In the genomic region with DNA sequence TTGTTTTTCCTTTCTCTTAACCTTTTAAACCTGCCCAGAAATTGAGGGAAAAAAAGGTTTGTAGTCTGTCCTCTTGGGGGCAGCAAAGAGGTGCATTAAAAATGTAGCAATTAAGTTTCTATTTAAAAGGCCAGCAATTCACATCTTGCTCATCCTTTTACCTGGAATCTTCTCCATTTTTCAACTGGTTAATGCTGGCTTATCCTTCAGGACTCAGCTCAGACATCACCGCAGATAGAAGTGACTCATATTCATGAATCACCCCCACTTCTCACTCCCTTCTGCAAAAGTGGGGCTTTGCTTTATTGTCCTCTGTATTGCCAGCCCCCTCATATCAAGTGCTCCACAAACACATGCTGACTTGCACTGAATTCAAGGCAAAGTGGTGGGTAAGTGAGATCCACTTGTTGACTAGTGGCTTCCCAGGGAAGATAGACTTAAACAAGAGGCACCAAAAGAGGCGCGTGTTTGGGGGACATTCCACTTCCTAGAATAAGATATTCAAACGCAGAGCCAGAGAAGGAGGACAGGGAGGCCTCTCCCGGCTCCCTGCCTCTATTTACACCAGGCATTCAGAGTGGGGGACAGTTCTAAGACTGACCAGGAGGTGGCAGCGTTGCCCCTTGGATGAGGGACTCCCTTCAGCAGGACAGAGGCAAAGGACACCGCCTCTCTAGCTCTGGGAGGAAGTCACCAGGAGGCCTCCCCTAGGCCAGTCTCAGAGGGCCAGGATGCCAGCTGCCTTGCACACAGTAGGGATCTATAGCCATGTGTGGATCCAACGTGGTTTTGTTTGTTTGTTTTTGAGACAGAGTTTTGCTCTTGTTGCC, we compare ENCODE assay signal across 8 cellular contexts. TPM values are rescaled to one million over a fixed set of nuclear protein-coding genes. Genes with fewer than 3 reads are reported as not detected.
DNase-seq lines count a peak whose midpoint lies in the region; ATAC-seq, FAIRE-seq and TF ChIP-seq lines count a peak whose summit lies in the region.

No MANE protein-coding gene starts in this region.

- no peak overlapping the region for H3K27ac ChIP-seq in astrocyte (ENCODE audit: low read depth, low read length)
- peak overlapping the region; percentile 32 for H3K27ac ChIP-seq in hepatocyte
- H3K27ac ChIP-seq in gastrocnemius medialis = peak overlapping the region in 2 of 4 donors; percentile 12 to 50

- H3K36me3 ChIP-seq in astrocyte (ENCODE audit: insufficient read depth, low read length) = no peaks in the 10 kb centered on the region
- H3K36me3 ChIP-seq in hepatocyte (replicated peaks; ENCODE audit: insufficient read depth, low read depth) = no peaks in the 10 kb centered on the region
- no peaks in the 10 kb centered on the region for H3K36me3 ChIP-seq in gastrocnemius medialis

- peaks cover 12% of the 10 kb centered on the region for H3K27me3 Mint-ChIP-seq in astrocyte (ENCODE audit: low read depth, unreplicated experiment)

- 15% methylated on average over 8 of the region's 8 CpGs for WGBS in hepatocyte (ENCODE audit: low lambda C conversion rate, missing lambda C conversion rate)

- H3K9me3 Mint-ChIP-seq in astrocyte (ENCODE audit: unreplicated experiment) = no peaks in the 10 kb centered on the region

- H3K4me3 Mint-ChIP-seq in astrocyte (ENCODE audit: unreplicated experiment) = no peak overlapping the region

- FAIRE-seq in astrocyte (lab: Jason Lieb, UNC) = peak; percentile 34

- DNase-seq in ELR (ENCODE audit: low read depth) = peak; percentile 62
- peak; percentile 88 for DNase-seq in HEK293T (ENCODE audit: extremely low spot score)
- peak; percentile 85 for DNase-seq in NCI-H1694 (lab: John Stamatoyannopoulos, UW)
- DNase-seq in T-helper 9 cell = peak; percentile 70
- peak; percentile 40 for DNase-seq in astrocyte (ENCODE audit: low read depth)
- peak; percentile 93 for DNase-seq in hepatocyte (ENCODE audit: low spot score)
- peak; percentile 63 to 82 for DNase-seq in gastrocnemius medialis

- in situ Hi-C loops in gastrocnemius medialis (cut with MboI; ENCODE audit: low sequenced_read_pairs in 4 of 4) = loop anchor here (5.0 to 25.0 kb wide), 9 partner anchors 60 to 703 kb away; a partner anchor contains a TSS

- peak; percentile 92 to 96 for ATAC-seq in gastrocnemius medialis
- no peak for ATAC-seq in HG02610 (IDR thresholded peaks at IDR 0.05; ENCODE audit: unreplicated experiment)

- H3K9me2 ChIP-seq in hepatocyte (replicated peaks; ENCODE audit: insufficient read depth) = no peaks in the 10 kb centered on the region

- no peak for TF ChIP-seq POLR2A in gastrocnemius medialis (IDR thresholded peaks at IDR 0.05)

- H3K79me2 ChIP-seq in astrocyte (ENCODE audit: insufficient read depth, low read length) = no peaks in the 10 kb centered on the region
- H3K79me2 ChIP-seq in hepatocyte = no peaks in the 10 kb centered on the region

- TF ChIP-seq CTCF in astrocyte (IDR thresholded peaks at IDR 0.05; ENCODE audit: insufficient read depth, low read depth, low read length) (peak; percentile 68), hepatocyte (IDR thresholded peaks at IDR 0.05; ENCODE audit: poor library complexity) (peak; percentile 93), gastrocnemius medialis (IDR thresholded peaks at IDR 0.05 in 4 of 5, conservative IDR thresholded peaks at IDR 0.05 in 1 of 5) (peak; percentile 80 to 97 (median 89))

- H3K4me3 ChIP-seq in astrocyte (ENCODE audit: insufficient read depth, low read depth, low read length) (no peak overlapping the region), hepatocyte (no peak overlapping the region), gastrocnemius medialis (no peak overlapping the region)

- CTCF ChIA-PET in HEK293T (lab: Yijun Ruan, JAX) = interaction anchor here (0.6 to 1.8 kb wide), 9 partner anchors 10 to 826 kb away, joined by 3 to 7 read pairs (median 3); no protein-coding TSS in a partner anchor

- intact Hi-C loops in gastrocnemius medialis (cut with DNase I; ENCODE audit: low total_unique reads) = loop anchor here (1.0 to 5.0 kb wide), 6 partner anchors 58 to 698 kb away; a partner anchor contains a TSS

- no peaks in the 10 kb centered on the region for H3K4me1 ChIP-seq in astrocyte (ENCODE audit: insufficient read depth, low read length)
- peaks cover 8% of the 10 kb centered on the region for H3K4me1 ChIP-seq in hepatocyte (ENCODE audit: insufficient read depth)
- H3K4me1 ChIP-seq in gastrocnemius medialis = peaks cover 0 to 3% of the 10 kb centered on the region in 2 donors

- H3K27ac Mint-ChIP-seq in astrocyte (ENCODE audit: unreplicated experiment) = peak overlapping the region; percentile 59

- peak overlapping the region; percentile 35 for H3K4me2 ChIP-seq in astrocyte (ENCODE audit: low read length)
- H3K4me2 ChIP-seq in hepatocyte = peak overlapping the region; percentile 43

- H3K4me1 Mint-ChIP-seq in astrocyte (ENCODE audit: low read depth, unreplicated experiment) = peaks cover 6% of the 10 kb centered on the region

- no peaks in the 10 kb centered on the region for H3K9me3 ChIP-seq in astrocyte (ENCODE audit: insufficient read depth, low read depth, low read length)
- no peaks in the 10 kb centered on the region for H3K9me3 ChIP-seq in hepatocyte (ENCODE audit: low read depth)
- no peaks in the 10 kb centered on the region for H3K9me3 ChIP-seq in gastrocnemius medialis

- POLR2A ChIA-PET in HEK293T (lab: Yijun Ruan, JAX) = no interaction called here

- H3K27me3 ChIP-seq in astrocyte (ENCODE audit: insufficient read depth, low read length) (no peaks in the 10 kb centered on the region), hepatocyte (no peaks in the 10 kb centered on the region), gastrocnemius medialis (no peaks in the 10 kb centered on the region)

- H2AFZ ChIP-seq in astrocyte (ENCODE audit: low read depth, low read length) (peak overlapping the region; percentile 19), hepatocyte (peak overlapping the region; percentile 0)

- no peak overlapping the region for H3K9ac ChIP-seq in astrocyte (ENCODE audit: low read length)

- H3K36me3 Mint-ChIP-seq in astrocyte (ENCODE audit: low read depth, unreplicated experiment) = no peaks in the 10 kb centered on the region

- H4K20me1 ChIP-seq in astrocyte (ENCODE audit: insufficient read depth, low read length) = no peaks in the 10 kb centered on the region
- H4K20me1 ChIP-seq in hepatocyte (ENCODE audit: insufficient read depth, poor library complexity, severe bottlenecking) = no peaks in the 10 kb centered on the region

TF ChIP-seq in HEK293T, 16 proteins besides CTCF, POLR2A, EP300 and RAD21:
- TF ChIP-seq FOXK2 (IDR thresholded peaks at IDR 0.05) = no peak
- no peak for TF ChIP-seq BHLHE40 (IDR thresholded peaks at IDR 0.05; ENCODE audit: borderline replicate concordance)
- TF ChIP-seq FOXA1 (IDR thresholded peaks at IDR 0.05) = no peak
- TF ChIP-seq SP1 (IDR thresholded peaks at IDR 0.05) = no peak
- no peak for TF ChIP-seq FOXM1 (IDR thresholded peaks at IDR 0.05; ENCODE audit: borderline replicate concordance)
- no peak for TF ChIP-seq NFRKB (IDR thresholded peaks at IDR 0.05)
- TF ChIP-seq, protein P1, sequence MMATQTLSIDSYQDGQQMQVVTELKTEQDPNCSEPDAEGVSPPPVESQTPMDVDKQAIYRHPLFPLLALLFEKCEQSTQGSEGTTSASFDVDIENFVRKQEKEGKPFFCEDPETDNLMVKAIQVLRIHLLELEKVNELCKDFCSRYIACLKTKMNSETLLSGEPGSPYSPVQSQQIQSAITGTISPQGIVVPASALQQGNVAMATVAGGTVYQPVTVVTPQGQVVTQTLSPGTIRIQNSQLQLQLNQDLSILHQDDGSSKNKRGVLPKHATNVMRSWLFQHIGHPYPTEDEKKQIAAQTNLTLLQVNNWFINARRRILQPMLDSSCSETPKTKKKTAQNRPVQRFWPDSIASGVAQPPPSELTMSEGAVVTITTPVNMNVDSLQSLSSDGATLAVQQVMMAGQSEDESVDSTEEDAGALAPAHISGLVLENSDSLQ (IDR thresholded peaks at IDR 0.05) = no peak
- no peak for TF ChIP-seq HDGF (IDR thresholded peaks at IDR 0.05; ENCODE audit: borderline replicate concordance)
- no peak for TF ChIP-seq ZNF384 (IDR thresholded peaks at IDR 0.05)
- no peak for TF ChIP-seq LEF1 (IDR thresholded peaks at IDR 0.05; ENCODE audit: borderline replicate concordance)
- TF ChIP-seq ELF4 (IDR thresholded peaks at IDR 0.05) = no peak
- TF ChIP-seq CTBP1 (IDR thresholded peaks at IDR 0.05; ENCODE audit: borderline replicate concordance) = no peak
- no peak for TF ChIP-seq TARDBP (IDR thresholded peaks at IDR 0.05)
- TF ChIP-seq SUZ12 (IDR thresholded peaks at IDR 0.05) = no peak
- no peak for TF ChIP-seq ARNT (IDR thresholded peaks at IDR 0.05)

RNA-seq across cellular contexts. Expression of a gene that starts 23.2 kb away (rescaled TPM):
- not detected in 2 replicates for total RNA-seq in astrocyte
- 0.20 and 0.23 TPM in 2 replicates for total RNA-seq in hepatocyte
- polyA plus RNA-seq in hepatocyte = 0.06 TPM in 1 of 2 replicates, not detected in the other
- under 1 TPM in 2 of 4 donors, not detected in 2; 0.07 to 0.38 TPM for total RNA-seq in gastrocnemius medialis

Comparison
In these comparisons a context has a peak if more than half of its experiments do, and no peak if none do; other contexts are left out.
1. DNase-seq: peak in every context shown above with its lines; median percentile 93 in hepatocyte; 88 in HEK293T; 85 in NCI-H1694; 72 in gastrocnemius medialis; 70 in T-helper 9 cell; 62 in ELR; 40 in astrocyte.